13 cellular contexts compared by ENCODE assay signal in genomic region chr2:38605298-38605830, GRCh38.
"Had no signal": no experiment of that assay in that cellular context is flagged by ENCODE, and none has a peak within 500 bp of the region (broad histone marks: within the 10 kb centered on the region; RNA-seq: fewer than 3 reads in every experiment).

No MANE protein-coding gene starts in this region.

- H3K27ac ChIP-seq: epithelial cell of prostate, heart right ventricle, pancreas, thoracic aorta had no signal

- H3K27me3 ChIP-seq: heart right ventricle, pancreas had no signal

- H3K4me3 ChIP-seq: heart right ventricle, pancreas, thoracic aorta had no signal

- H3K36me3 ChIP-seq: heart right ventricle, pancreas, thoracic aorta had no signal

- DNase-seq: activated CD4-positive, alpha-beta T cell treated with anti-CD3 and anti-CD28 coated beads, Interleukin-2, amount 50 U/mL, for 48 hours; activated CD4-positive, CD25-positive, alpha-beta regulatory T cell treated with anti-CD3 and anti-CD28 coated beads, Interleukin-2, amount 50 U/mL, for 72 hours; activated naive CD4-positive, alpha-beta T cell treated with anti-CD3 and anti-CD28 coated beads, Interleukin-2, amount 10 ng/mL, durations not matched to agents 7 days and 5 days; heart right ventricle; left colon; midbrain; pancreas; stimulated activated CD4-positive, alpha-beta T cell treated with anti-CD3 and anti-CD28 coated beads, Interleukin-12 subunit alpha, Interleukin-12 subunit beta, amount 100 ng/mL, for 4 hours; stimulated activated CD4-positive, alpha-beta T cell treated with anti-CD3 and anti-CD28 coated beads, Interleukin-2, amount 100 ng/mL, for 24 hours; T1000 had no signal

- ATAC-seq: heart right ventricle; left colon; pancreas; stimulated activated effector memory CD8-positive, alpha-beta T cell treated with anti-CD3 and anti-CD28 coated beads, Interleukin-12 subunit alpha, Interleukin-12 subunit beta, amount 100 ng/mL, for 72 hours had no signal

- H3K9me3 ChIP-seq: heart right ventricle, pancreas, thoracic aorta had no signal
